Comparison of ENCODE assay signal across 8 cellular contexts in the genomic region with DNA sequence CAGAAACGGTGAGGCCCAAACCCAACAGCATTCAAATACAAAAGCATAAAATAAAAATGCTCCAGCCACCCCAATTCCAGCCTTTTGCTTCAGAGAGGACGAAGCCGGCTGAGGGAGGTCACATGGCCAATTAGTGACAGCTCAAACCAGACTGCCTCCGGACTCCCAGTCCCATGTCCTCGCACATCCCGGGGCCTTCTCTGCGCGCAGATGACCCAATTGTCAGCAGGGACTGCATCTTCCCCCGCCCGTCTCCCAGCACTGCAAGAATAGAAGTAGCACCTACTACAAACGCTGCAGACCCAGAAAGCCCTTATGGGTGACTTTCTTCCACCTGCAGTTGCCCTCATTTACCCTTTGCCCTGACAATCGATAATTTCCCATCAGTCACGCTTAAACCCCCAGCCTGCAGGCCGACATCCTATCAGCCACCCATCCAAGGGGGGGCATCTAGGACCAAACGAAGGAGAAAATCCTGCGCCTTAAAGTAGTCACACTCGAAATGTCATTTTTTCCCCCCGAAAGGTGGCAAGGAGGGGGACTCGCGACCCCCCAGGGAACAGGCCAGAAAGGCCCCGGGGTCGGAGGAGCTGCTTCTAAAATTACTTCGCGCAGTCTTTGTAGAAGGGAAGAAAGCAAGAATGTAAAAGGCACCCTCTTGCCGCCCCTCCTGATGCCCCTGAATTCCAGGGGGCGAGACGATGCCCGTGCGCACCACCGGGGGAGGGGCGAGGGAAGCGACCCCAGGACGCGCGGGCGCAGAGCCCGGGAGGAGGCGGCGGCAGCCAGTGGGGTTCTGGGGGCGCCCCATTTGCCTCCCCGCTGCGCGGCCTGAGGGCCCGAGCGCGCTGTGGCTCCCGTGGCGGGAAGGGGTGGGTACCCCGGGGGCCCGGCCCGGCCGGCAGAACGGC. TPM values are rescaled to one million over a fixed set of nuclear protein-coding genes. Genes with fewer than 3 reads are reported as not detected.
A peak's percentile ranks its signal among the peaks of the same experiment; 100 is the strongest.
DNase-seq lines count a peak whose midpoint lies in the region; ATAC-seq and TF ChIP-seq lines count a peak whose summit lies in the region.

No MANE protein-coding gene starts in this region.

- TF ChIP-seq CTCF in BE2C (IDR thresholded peaks at IDR 0.05; ENCODE audit: low read depth, low read length), result no peak
- TF ChIP-seq CTCF in fibroblast of pulmonary artery (IDR thresholded peaks at IDR 0.05; ENCODE audit: low read length, missing control alignments), result no peak
- TF ChIP-seq CTCF in uterus (IDR thresholded peaks at IDR 0.05), result no peak

- H3K27me3 ChIP-seq in BE2C, result no peaks in the 10 kb centered on the region
- no peaks in the 10 kb centered on the region for H3K27me3 ChIP-seq in uterus

- intact Hi-C loops in uterus (cut with DNase I; ENCODE audit: low total_unique reads), result no loop called here

- peak overlapping the region; percentile 3 to 54 for H3K27ac ChIP-seq in uterus

- H3K36me3 Mint-ChIP-seq in activated T-helper 17 cell treated with anti-CD3 and anti-CD28 coated beads, Interleukin-2, amount 50 U/mL, for 72 hours (ENCODE audit: low read depth), result no peaks in the 10 kb centered on the region
- no peaks in the 10 kb centered on the region for H3K36me3 Mint-ChIP-seq in natural killer cell treated with Interleukin-12 subunit alpha and Interleukin-12 subunit beta and Interleukin-15 and Interleukin-18, amount 100 ng/mL, for 72 hours

- H3K4me3 Mint-ChIP-seq in activated T-helper 17 cell treated with anti-CD3 and anti-CD28 coated beads, Interleukin-2, amount 50 U/mL, for 72 hours, result peak overlapping the region; percentile 88
- H3K4me3 Mint-ChIP-seq in natural killer cell treated with Interleukin-12 subunit alpha and Interleukin-12 subunit beta and Interleukin-15 and Interleukin-18, amount 100 ng/mL, for 72 hours, result peak overlapping the region; percentile 97

- no peaks in the 10 kb centered on the region for H3K9me3 Mint-ChIP-seq in activated T-helper 17 cell treated with anti-CD3 and anti-CD28 coated beads, Interleukin-2, amount 50 U/mL, for 72 hours
- H3K9me3 Mint-ChIP-seq in natural killer cell treated with Interleukin-12 subunit alpha and Interleukin-12 subunit beta and Interleukin-15 and Interleukin-18, amount 100 ng/mL, for 72 hours, result no peaks in the 10 kb centered on the region

- H3K4me1 ChIP-seq in BE2C (peaks cover 10% of the 10 kb centered on the region), uterus (no peaks in the 10 kb centered on the region)

- DNase-seq in BE2C (peak; percentile 54), NCI-H2171 treated with DMSO at 0.1 percent for 48 hours (lab: John Stamatoyannopoulos, UW) (peak; percentile 44), fibroblast of pulmonary artery (ENCODE audit: low read depth) (no peak), uterus (peak; percentile 35 to 39), HPDE6-E6E7 (ENCODE audit: extremely low spot score) (no peak)
- DNase-seq in natural killer cell treated with Interleukin-12 subunit alpha and Interleukin-12 subunit beta and Interleukin-15 and Interleukin-18, amount 100 ng/mL, for 72 hours (ENCODE audit: low spot score), result no peak

- no peaks in the 10 kb centered on the region for H3K27me3 Mint-ChIP-seq in activated T-helper 17 cell treated with anti-CD3 and anti-CD28 coated beads, Interleukin-2, amount 50 U/mL, for 72 hours
- H3K27me3 Mint-ChIP-seq in natural killer cell treated with Interleukin-12 subunit alpha and Interleukin-12 subunit beta and Interleukin-15 and Interleukin-18, amount 100 ng/mL, for 72 hours, result no peaks in the 10 kb centered on the region

- H3K4me3 ChIP-seq in BE2C (ENCODE audit: low read depth, low read length), result peak overlapping the region; percentile 82
- peak overlapping the region; percentile 69 for H3K4me3 ChIP-seq in fibroblast of pulmonary artery (replicated peaks; ENCODE audit: low read depth, low read length)
- peak overlapping the region; percentile 66 to 92 for H3K4me3 ChIP-seq in uterus

- ATAC-seq in GM19397 (IDR thresholded peaks at IDR 0.05; ENCODE audit: unreplicated experiment), result peak; percentile 14
- peak; percentile 59 for ATAC-seq in activated T-helper 17 cell treated with anti-CD3 and anti-CD28 coated beads, Interleukin-2, amount 50 U/mL, for 72 hours (replicated peaks)
- ATAC-seq in natural killer cell treated with Interleukin-12 subunit alpha and Interleukin-12 subunit beta and Interleukin-15 and Interleukin-18, amount 100 ng/mL, for 72 hours, result peak; percentile 64 to 67

- H3K27ac Mint-ChIP-seq in activated T-helper 17 cell treated with anti-CD3 and anti-CD28 coated beads, Interleukin-2, amount 50 U/mL, for 72 hours, result peak overlapping the region; percentile 87
- peak overlapping the region; percentile 61 to 92 for H3K27ac Mint-ChIP-seq in natural killer cell treated with Interleukin-12 subunit alpha and Interleukin-12 subunit beta and Interleukin-15 and Interleukin-18, amount 100 ng/mL, for 72 hours

- peak in 1 of 2 donors; percentile 1 for TF ChIP-seq POLR2A in uterus (IDR thresholded peaks at IDR 0.05)

- peaks cover 25% of the 10 kb centered on the region for H3K4me1 Mint-ChIP-seq in activated T-helper 17 cell treated with anti-CD3 and anti-CD28 coated beads, Interleukin-2, amount 50 U/mL, for 72 hours
- peaks cover 20 to 30% of the 10 kb centered on the region in 2 donors for H3K4me1 Mint-ChIP-seq in natural killer cell treated with Interleukin-12 subunit alpha and Interleukin-12 subunit beta and Interleukin-15 and Interleukin-18, amount 100 ng/mL, for 72 hours (ENCODE audit: low read depth in 2 of 2)

- no peaks in the 10 kb centered on the region for H3K9me3 ChIP-seq in BE2C
- no peaks in the 10 kb centered on the region for H3K9me3 ChIP-seq in uterus

- H3K36me3 ChIP-seq in BE2C, result no peaks in the 10 kb centered on the region
- H3K36me3 ChIP-seq in uterus, result no peaks in the 10 kb centered on the region

RNA-seq across cellular contexts. Expression of gene SLC23A2, which starts 0.8 kb away (rescaled TPM):
- 13.5 TPM for polyA plus RNA-seq in BE2C (2012; ENCODE audit: insufficient read depth, insufficient read length, low read depth)
- total RNA-seq in activated T-helper 17 cell treated with anti-CD3 and anti-CD28 coated beads, Interleukin-2, amount 50 U/mL, for 72 hours, result 10 to 100 TPM in 1 of 2 donors, 1 to 10 TPM in 1; 9.0 to 17.2 TPM
- 10 to 100 TPM; 18.6 to 32.9 TPM for total RNA-seq in natural killer cell treated with Interleukin-12 subunit alpha and Interleukin-12 subunit beta and Interleukin-15 and Interleukin-18, amount 100 ng/mL, for 72 hours
- total RNA-seq in uterus, result 10 to 100 TPM in 3 of 4 donors, 1 to 10 TPM in 1; 6.2 to 41.4 (median 26.6) TPM

Comparison
In these comparisons a context has a peak if more than half of its experiments do, and no peak if none do; other contexts are left out.
1. DNase-seq: peak in BE2C (single experiment), NCI-H2171 treated with DMSO at 0.1 percent for 48 hours (single experiment) and uterus (2 of 2); none in fibroblast of pulmonary artery (single experiment), natural killer cell treated with Interleukin-12 subunit alpha and Interleukin-12 subunit beta and Interleukin-15 and Interleukin-18, amount 100 ng/mL, for 72 hours (single experiment) and HPDE6-E6E7 (single experiment).
2. ATAC-seq: peak in every context shown above with its lines; median percentile 66 in natural killer cell treated with Interleukin-12 subunit alpha and Interleukin-12 subunit beta and Interleukin-15 and Interleukin-18, amount 100 ng/mL, for 72 hours; 59 in activated T-helper 17 cell treated with anti-CD3 and anti-CD28 coated beads, Interleukin-2, amount 50 U/mL, for 72 hours; 14 in GM19397.
3. Peak in every context shown above with its lines, with median percentiles within 50 percentile points of each other: H3K4me3 ChIP-seq.